20 cellular contexts compared by ENCODE assay signal in genomic region chr13:63092461-63092860, GRCh38.
"Had no signal": no experiment of that assay in that cellular context is flagged by ENCODE, and none has a peak within 500 bp of the region (broad histone marks: within the 10 kb centered on the region; RNA-seq: fewer than 3 reads in every experiment).

No MANE protein-coding gene starts in this region.

- H3K9ac ChIP-seq: neural progenitor cell had no signal

- H3K27me3 ChIP-seq: left lung, neural progenitor cell, right atrium auricular region, tibial nerve, upper lobe of left lung had no signal

- H3K4me1 ChIP-seq: left lung, neural progenitor cell, prostate gland, right atrium auricular region, tibial nerve, upper lobe of left lung had no signal

- H2AFZ ChIP-seq: neural progenitor cell had no signal

- H3K4me3 ChIP-seq: left lung, neural progenitor cell, prostate gland, right atrium auricular region, smooth muscle cell, thoracic aorta, tibial nerve, upper lobe of left lung had no signal

- H3K36me3 ChIP-seq: left lung, neural progenitor cell, prostate gland, right atrium auricular region, thoracic aorta, tibial nerve, upper lobe of left lung had no signal

- ATAC-seq: effector memory CD8-positive, alpha-beta T cell; left cardiac atrium; left lung; naive thymus-derived CD4-positive, alpha-beta T cell; sciatic nerve; stimulated activated naive B cell treated with anti-CD40 and anti-IgM and Interleukin-4, amounts not matched to agents 10 μg/mL and 1 μg/mL and 100 μg/mL, for 72 hours had no signal

- H3K9me3 ChIP-seq: left lung, prostate gland, right atrium auricular region, thoracic aorta, tibial nerve, upper lobe of left lung had no signal

- H3K27ac ChIP-seq: left lung, neural progenitor cell, prostate gland, right atrium auricular region, thoracic aorta, tibial nerve, upper lobe of left lung had no signal

- H3K4me2 ChIP-seq: neural progenitor cell, smooth muscle cell had no signal

- DNase-seq: cortex of kidney; effector memory CD8-positive, alpha-beta T cell; head of caudate nucleus; left cardiac atrium; left lung; mesenchymal stem cell; midbrain; naive thymus-derived CD4-positive, alpha-beta T cell; nucleus accumbens; stimulated activated CD4-positive, alpha-beta T cell treated with anti-CD3 and anti-CD28 coated beads, Interleukin-2, amount 100 ng/mL, for 24 hours; stimulated activated CD4-positive, alpha-beta T cell treated with anti-CD3 and anti-CD28 coated beads, Interleukin-4, amount 100 ng/mL, for 24 hours; stimulated activated naive B cell treated with anti-CD40 and anti-IgM and Interleukin-4, amounts not matched to agents 10 μg/mL and 1 μg/mL and 100 μg/mL, for 72 hours; upper lobe of left lung had no signal
